ENCODE assay signal across 19 cellular contexts in genomic region chr2:107545851-107546250, GRCh38.
"Had no signal": no experiment of that assay in that cellular context is flagged by ENCODE, and none has a peak within 500 bp of the region (broad histone marks: within the 10 kb centered on the region; RNA-seq: fewer than 3 reads in every experiment).

No MANE protein-coding gene starts in this region.

- ATAC-seq: HepG2, Panc1 had no signal

- H3K9ac ChIP-seq: SK-N-SH had no signal

- DNase-seq: IMR-90, KG1, NCI-H1048, NCI-H1105, NCI-H1417, NCI-H1436 treated with DMSO at 0.1 percent for 48 hours, NCI-H1694 treated with DMSO at 0.1 percent for 48 hours, NCI-H1930, NCI-H2081, NCI-H2107, NCI-H2227 treated with DMSO at 0.1 percent for 48 hours, NCI-H524, NCI-H526 treated with DMSO at 0.1 percent for 48 hours, NCI-H774, SHP77, SK-N-SH had no signal

- H3K9me3 ChIP-seq: SK-N-SH had no signal

- H3K27ac ChIP-seq: RWPE1 had no signal
